ENCODE assay signal across 8 cellular contexts in the genomic region with DNA sequence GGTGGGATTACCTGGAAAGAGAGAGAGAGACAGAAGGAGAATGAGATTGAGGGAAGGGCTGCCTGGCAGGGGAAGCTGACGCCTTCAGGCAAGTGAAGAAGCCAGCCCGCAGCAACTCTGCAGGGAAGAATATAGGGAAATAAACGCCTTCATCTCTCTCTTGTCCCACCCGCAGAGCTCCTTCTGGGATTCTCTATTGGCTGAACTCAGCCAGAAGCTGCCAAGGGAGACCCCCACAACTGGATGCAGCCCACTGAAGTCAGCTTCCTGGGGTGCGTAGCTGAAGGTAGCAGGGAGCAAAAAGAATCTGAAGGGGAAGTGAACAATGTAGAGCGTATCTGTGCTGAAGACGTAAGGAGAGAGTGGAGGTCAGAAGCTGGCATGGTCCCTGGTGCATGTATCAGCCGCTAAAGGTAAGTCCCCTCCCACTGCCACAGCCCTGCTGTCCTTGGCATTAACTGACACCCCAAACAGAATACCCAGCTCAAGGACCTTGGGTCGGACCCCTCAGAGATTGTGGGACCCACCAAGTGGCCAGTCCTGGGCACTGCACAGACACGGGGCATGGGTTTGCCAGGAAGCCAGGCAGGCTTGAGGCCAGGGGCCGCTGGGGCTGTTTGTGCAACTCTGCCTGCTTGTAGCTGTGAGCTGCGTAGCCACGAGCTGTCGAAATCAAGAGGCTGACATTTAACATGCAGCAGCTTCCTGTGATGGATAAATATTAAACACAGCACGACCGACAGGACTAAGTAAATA.
DNase-seq lines count a peak whose midpoint lies in the region; ATAC-seq and TF ChIP-seq lines count a peak whose summit lies in the region.

No MANE protein-coding gene starts in this region.

- TF ChIP-seq CTCF in AG09319 (IDR thresholded peaks at IDR 0.05; ENCODE audit: low read depth, low read length) (peak; percentile 36), mesothelial cell of epicardium (IDR thresholded peaks at IDR 0.05; ENCODE audit: unreplicated experiment) (peak; percentile 55)

- no peaks in the 10 kb centered on the region for H3K36me3 Mint-ChIP-seq in mesothelial cell of epicardium

- peaks cover 34% of the 10 kb centered on the region for H3K27me3 Mint-ChIP-seq in mesothelial cell of epicardium (ENCODE audit: low read depth)

- DNase-seq in AG09319 (ENCODE audit: extremely low read depth, low read depth) (no peak), LHCN-M2 (ENCODE audit: low read depth) (peak; percentile 15), dermis blood vessel endothelial cell (peak; percentile 60), mesothelial cell of epicardium (ENCODE audit: low spot score in 2 of 2, unreplicated experiment in 2 of 2) (no peak), SK-N-DZ (ENCODE audit: low spot score) (no peak), NCI-H1105 treated with DMSO at 0.1 percent for 48 hours (lab: John Stamatoyannopoulos, UW) (no peak), T-helper 1 cell (no peak)

- H3K4me1 Mint-ChIP-seq in mesothelial cell of epicardium: peaks cover 26% of the 10 kb centered on the region

- no peak overlapping the region for H3K27ac Mint-ChIP-seq in mesothelial cell of epicardium

- no peak for ATAC-seq in GM21717 (IDR thresholded peaks at IDR 0.05; ENCODE audit: unreplicated experiment)

- no peak overlapping the region for H3K4me3 Mint-ChIP-seq in mesothelial cell of epicardium

- H3K9me3 Mint-ChIP-seq in mesothelial cell of epicardium: peaks cover 5% of the 10 kb centered on the region

Comparison
In these comparisons a context has a peak if more than half of its experiments do, and no peak if none do; other contexts are left out.
1. DNase-seq: peak in LHCN-M2 (single experiment) and dermis blood vessel endothelial cell (single experiment); none in AG09319 (single experiment), mesothelial cell of epicardium (0 of 2), SK-N-DZ (single experiment), NCI-H1105 treated with DMSO at 0.1 percent for 48 hours (single experiment) and T-helper 1 cell (0 of 5).